15 cellular contexts compared by ENCODE assay signal in genomic region chr5:170782438-170782837, GRCh38. TPM values are rescaled to one million over a fixed set of nuclear protein-coding genes. Genes with fewer than 3 reads are reported as not detected.
DNase-seq lines count a peak whose midpoint lies in the region; ATAC-seq and TF ChIP-seq lines count a peak whose summit lies in the region.
"Had no signal": no experiment of that assay in that cellular context is flagged by ENCODE, and none has a peak within 500 bp of the region (broad histone marks: within the 10 kb centered on the region; RNA-seq: fewer than 3 reads in every experiment).

No MANE protein-coding gene starts in this region.

- no peaks in the 10 kb centered on the region for H3K4me1 Mint-ChIP-seq in progenitor cell of endocrine pancreas (ENCODE audit: low read depth)

- H3K9ac ChIP-seq in BLaER1: no peak overlapping the region
- H3K9ac ChIP-seq: SK-N-SH had no signal

- no peaks in the 10 kb centered on the region for H3K9me3 ChIP-seq in BLaER1
- no peaks in the 10 kb centered on the region for H3K9me3 ChIP-seq in body of pancreas
- no peaks in the 10 kb centered on the region for H3K9me3 ChIP-seq in lung (ENCODE audit: control insufficient read depth in 2 of 2, insufficient read depth in 1 of 2, low read length in 1 of 2)
- H3K9me3 ChIP-seq in transverse colon: no peaks in the 10 kb centered on the region
- H3K9me3 ChIP-seq: SK-N-SH, upper lobe of left lung had no signal

- peaks cover 36% of the 10 kb centered on the region for H3K27me3 Mint-ChIP-seq in progenitor cell of endocrine pancreas
- H3K27me3 Mint-ChIP-seq: stimulated activated memory B cell treated with anti-CD40 and anti-IgM and Interleukin-4, amounts not matched to agents 10 μg/mL and 1 μg/mL and 100 μg/mL, for 72 hours had no signal

- TF ChIP-seq EP300 in transverse colon (IDR thresholded peaks at IDR 0.05; ENCODE audit: low read depth): no peak

- no peaks in the 10 kb centered on the region for H3K36me3 ChIP-seq in BLaER1
- no peaks in the 10 kb centered on the region for H3K36me3 ChIP-seq in body of pancreas (replicated peaks in 1 of 2; ENCODE audit: insufficient read depth in 1 of 2, low read depth in 2 of 2)
- H3K36me3 ChIP-seq in lung (ENCODE audit: control insufficient read depth in 2 of 2, insufficient read depth in 2 of 2, low read length in 2 of 2): no peaks in the 10 kb centered on the region
- no peaks in the 10 kb centered on the region for H3K36me3 ChIP-seq in transverse colon
- H3K36me3 ChIP-seq: upper lobe of left lung had no signal

- TF ChIP-seq CTCF in body of pancreas (IDR thresholded peaks at IDR 0.05) (no peak), lung (IDR thresholded peaks at IDR 0.05; ENCODE audit: control extremely low read depth, extremely low read depth) (no peak), transverse colon (IDR thresholded peaks at IDR 0.05) (no peak), progenitor cell of endocrine pancreas (IDR thresholded peaks at IDR 0.05; ENCODE audit: unreplicated experiment) (no peak)

- no peak overlapping the region for H3K27ac Mint-ChIP-seq in progenitor cell of endocrine pancreas
- H3K27ac Mint-ChIP-seq: stimulated activated memory B cell treated with anti-CD40 and anti-IgM and Interleukin-4, amounts not matched to agents 10 μg/mL and 1 μg/mL and 100 μg/mL, for 72 hours had no signal

- ATAC-seq in body of pancreas (peak; percentile 55), lung (ENCODE audit: insufficient read depth, low FRiP score) (no peak), GM21367 (IDR thresholded peaks at IDR 0.05; ENCODE audit: unreplicated experiment) (no peak)
- ATAC-seq: stimulated activated memory B cell treated with anti-CD40 and anti-IgM and Interleukin-4, amounts not matched to agents 10 μg/mL and 1 μg/mL and 100 μg/mL, for 72 hours had no signal

- intact Hi-C loops in body of pancreas (cut with DNase I): no loop called here
- intact Hi-C loops in transverse colon (cut with DNase I; ENCODE audit: low total_unique reads): no loop called here

- H3K4me3 ChIP-seq in BLaER1 (no peak overlapping the region), body of pancreas (no peak overlapping the region), lung (no peak overlapping the region), transverse colon (no peak overlapping the region)
- H3K4me3 ChIP-seq: upper lobe of left lung had no signal

- in situ Hi-C loops in transverse colon (cut with MboI; ENCODE audit: low pct_ligation_motif_present in 1 of 4, low pct_unique_long_range_greater_than_20kb in 1 of 4, low sequenced_read_pairs in 3 of 4): no loop called here

- no peaks in the 10 kb centered on the region; the same call in 1 of the 2 replicates for H3K4me1 ChIP-seq in BLaER1
- H3K4me1 ChIP-seq in body of pancreas: peaks cover 11% of the 10 kb centered on the region
- no peaks in the 10 kb centered on the region for H3K4me1 ChIP-seq in lung (ENCODE audit: control insufficient read depth in 2 of 2, insufficient read depth in 2 of 2, low read length in 2 of 2)
- peaks cover 0 to 6% (median 0%) of the 10 kb centered on the region in 4 donors for H3K4me1 ChIP-seq in transverse colon

- WGBS in body of pancreas, 2 donors: 67 to 83% methylated on average over 5 to 6 of the region's 6 CpGs
- 64 to 72% methylated on average over 5 to 6 of the region's 6 CpGs for WGBS in lung, 2 donors
- WGBS in transverse colon (ENCODE audit: low coverage in 1 of 2), 2 donors: 64% methylated on average over 6 of the region's 6 CpGs; no CpG with 5 or more reads in 1 of the 2 donors

- no peak for TF ChIP-seq POLR2A in body of pancreas (IDR thresholded peaks at IDR 0.05)
- TF ChIP-seq POLR2A in transverse colon (IDR thresholded peaks at IDR 0.05): no peak

- DNase-seq in LoVo (ENCODE audit: low spot score) (peak; percentile 20), body of pancreas (peak in 3 of 4 donors; percentile 19 to 44 (median 36)), lung (ENCODE audit: low spot score) (peak; percentile 37), transverse colon (no peak), progenitor cell of endocrine pancreas (ENCODE audit: low spot score, unreplicated experiment) (no peak), KG1 (lab: John Stamatoyannopoulos, UW) (no peak)
- DNase-seq: activated CD4-positive, alpha-beta T cell treated with anti-CD3 and anti-CD28 coated beads, Interleukin-2, amount 50 U/mL, for 4 hours; KBM-7; NCI-H1105 treated with DMSO at 0.1 percent for 48 hours; OCI-M1; SK-N-SH; upper lobe of left lung had no signal

- H3K27me3 ChIP-seq in BLaER1: no peaks in the 10 kb centered on the region
- H3K27me3 ChIP-seq in body of pancreas: no peaks in the 10 kb centered on the region
- H3K27me3 ChIP-seq in lung (ENCODE audit: control insufficient read depth, insufficient read depth): no peaks in the 10 kb centered on the region
- H3K27me3 ChIP-seq in transverse colon: no peaks in the 10 kb centered on the region
- H3K27me3 ChIP-seq: upper lobe of left lung had no signal

- no peaks in the 10 kb centered on the region for H3K36me3 Mint-ChIP-seq in progenitor cell of endocrine pancreas (ENCODE audit: insufficient read depth)
- H3K36me3 Mint-ChIP-seq: stimulated activated memory B cell treated with anti-CD40 and anti-IgM and Interleukin-4, amounts not matched to agents 10 μg/mL and 1 μg/mL and 100 μg/mL, for 72 hours had no signal

- H3K27ac ChIP-seq in BLaER1: no peak overlapping the region
- H3K27ac ChIP-seq in body of pancreas: no peak overlapping the region
- H3K27ac ChIP-seq in lung (ENCODE audit: low read depth in 1 of 2, low read length in 1 of 2): no peak overlapping the region
- no peak overlapping the region for H3K27ac ChIP-seq in transverse colon

- no peak overlapping the region for H3K4me3 Mint-ChIP-seq in progenitor cell of endocrine pancreas (ENCODE audit: low read depth)
- H3K4me3 Mint-ChIP-seq: stimulated activated memory B cell treated with anti-CD40 and anti-IgM and Interleukin-4, amounts not matched to agents 10 μg/mL and 1 μg/mL and 100 μg/mL, for 72 hours had no signal

- H3K4me2 ChIP-seq in BLaER1: 0 out of 2 replicates have a peak overlapping the region, but pooled peaks have one; percentile 16
- H3K4me2 ChIP-seq: SK-N-SH had no signal

- no peaks in the 10 kb centered on the region for H4K20me1 ChIP-seq in BLaER1

- no peaks in the 10 kb centered on the region for H3K9me3 Mint-ChIP-seq in progenitor cell of endocrine pancreas (ENCODE audit: low read depth)
- H3K9me3 Mint-ChIP-seq: stimulated activated memory B cell treated with anti-CD40 and anti-IgM and Interleukin-4, amounts not matched to agents 10 μg/mL and 1 μg/mL and 100 μg/mL, for 72 hours had no signal

RNA-seq across cellular contexts. Expression of gene GABRP, which starts 1.1 kb away (rescaled TPM):
- 1 to 10 TPM in 1 of 2 donors, not detected in 1; 8.6 TPM for total RNA-seq in body of pancreas
- 1 to 10 TPM in 1 of 2 donors, under 1 TPM in 1; 0.89 to 1.5 TPM for total RNA-seq in lung
- under 1 TPM; 0.26 to 0.61 TPM for polyA plus RNA-seq in lung
- under 1 TPM in 1 of 4 donors, not detected in 3; 0.32 TPM for total RNA-seq in transverse colon
- total RNA-seq in progenitor cell of endocrine pancreas: 3.1 and 5.1 TPM in 2 replicates

Comparison
In these comparisons a context has a peak if more than half of its experiments do, and no peak if none do; other contexts are left out.
1. DNase-seq: peak in LoVo (single experiment), body of pancreas (3 of 4) and lung (single experiment); none in transverse colon (single experiment), progenitor cell of endocrine pancreas (single experiment) and KG1 (single experiment).